ENCODE assay signal across 1 cellular context in genomic region chr4:16783119-16783518, GRCh38.
TF ChIP-seq lines count a peak whose summit lies in the region.

No MANE protein-coding gene starts in this region.

TF ChIP-seq in HepG2, 621 proteins besides CTCF, POLR2A, EP300 and RAD21:
- no peak for TF ChIP-seq ZNF121 (CRISPR knock-in tag; IDR thresholded peaks at IDR 0.05)
- TF ChIP-seq FIP1L1 (IDR thresholded peaks at IDR 0.05; ENCODE audit: borderline replicate concordance, insufficient read depth, low read depth, low read length) = no peak
- TF ChIP-seq HINFP (CRISPR knock-in tag; IDR thresholded peaks at IDR 0.05; ENCODE audit: low read depth) = no peak
- no peak for TF ChIP-seq MNT (IDR thresholded peaks at IDR 0.05)
- TF ChIP-seq CBX2 (IDR thresholded peaks at IDR 0.05; ENCODE audit: low read depth, low read length) = no peak
- no peak for TF ChIP-seq CBX2 (CRISPR knock-in tag; IDR thresholded peaks at IDR 0.05; ENCODE audit: low read depth)
- no peak for TF ChIP-seq SP1 (IDR thresholded peaks at IDR 0.05)
- no peak for TF ChIP-seq SP1 (CRISPR knock-in tag; IDR thresholded peaks at IDR 0.05)
- TF ChIP-seq ZNF7 (CRISPR knock-in tag; IDR thresholded peaks at IDR 0.05) = no peak
- no peak for TF ChIP-seq ZBTB25 (CRISPR knock-in tag; IDR thresholded peaks at IDR 0.05)
- TF ChIP-seq AFF4 (CRISPR knock-in tag; IDR thresholded peaks at IDR 0.05) = no peak
- no peak for TF ChIP-seq TFAP4 (IDR thresholded peaks at IDR 0.05; ENCODE audit: borderline replicate concordance, low read depth)
- TF ChIP-seq ATM (IDR thresholded peaks at IDR 0.05; ENCODE audit: borderline replicate concordance) = no peak
- no peak for TF ChIP-seq HMG20A (CRISPR knock-in tag; IDR thresholded peaks at IDR 0.05; ENCODE audit: borderline replicate concordance)
- TF ChIP-seq ZBTB8A (CRISPR knock-in tag; IDR thresholded peaks at IDR 0.05; ENCODE audit: borderline replicate concordance, low read depth) = no peak
- no peak for TF ChIP-seq ZNF878 (CRISPR knock-in tag; IDR thresholded peaks at IDR 0.05)
